Comparison of ENCODE assay signal across 15 cellular contexts in genomic region chr9:89844075-89844474, GRCh38.
A peak's percentile ranks its signal among the peaks of the same experiment; 100 is the strongest.
DNase-seq lines count a peak whose midpoint lies in the region; ATAC-seq and TF ChIP-seq lines count a peak whose summit lies in the region.
"Had no signal": no experiment of that assay in that cellular context is flagged by ENCODE, and none has a peak within 500 bp of the region (broad histone marks: within the 10 kb centered on the region; RNA-seq: fewer than 3 reads in every experiment).

No MANE protein-coding gene starts in this region.

- H3K36me3 ChIP-seq in hepatocyte (replicated peaks; ENCODE audit: insufficient read depth, low read depth), result no peaks in the 10 kb centered on the region
- no peaks in the 10 kb centered on the region for H3K36me3 ChIP-seq in lung (ENCODE audit: control insufficient read depth in 2 of 2, insufficient read depth in 2 of 2, low read length in 2 of 2)
- H3K36me3 ChIP-seq in upper lobe of left lung, result no peaks in the 10 kb centered on the region

- H3K79me2 ChIP-seq in hepatocyte, result no peaks in the 10 kb centered on the region

- no peaks in the 10 kb centered on the region for H3K4me1 Mint-ChIP-seq in activated CD8-positive, alpha-beta memory T cell treated with anti-CD3 and anti-CD28 coated beads, Interleukin-2, amount 10 ng/mL, durations not matched to agents 7 days and 5 days
- H3K4me1 Mint-ChIP-seq in activated T-cell treated with anti-CD3 and anti-CD28 coated beads, Interleukin-2, amount 50 U/mL, for 4 hours (ENCODE audit: low read depth), result no peaks in the 10 kb centered on the region
- H3K4me1 Mint-ChIP-seq: IgD-negative memory B cell had no signal

- peaks cover 25% of the 10 kb centered on the region for H3K27me3 Mint-ChIP-seq in activated CD8-positive, alpha-beta memory T cell treated with anti-CD3 and anti-CD28 coated beads, Interleukin-2, amount 10 ng/mL, durations not matched to agents 7 days and 5 days
- peaks cover 2% of the 10 kb centered on the region for H3K27me3 Mint-ChIP-seq in activated T-cell treated with anti-CD3 and anti-CD28 coated beads, Interleukin-2, amount 50 U/mL, for 4 hours (ENCODE audit: low read depth)

- no peak for ATAC-seq in activated CD8-positive, alpha-beta memory T cell treated with anti-CD3 and anti-CD28 coated beads, Interleukin-2, amount 10 ng/mL, durations not matched to agents 7 days and 5 days
- ATAC-seq in lung (ENCODE audit: insufficient read depth, low FRiP score), result peak; percentile 39
- ATAC-seq in upper lobe of left lung (ENCODE audit: low FRiP score in 2 of 2), result no peak
- ATAC-seq in activated T-cell treated with anti-CD3 and anti-CD28 coated beads, Interleukin-2, amount 50 U/mL, for 4 hours, result no peak
- no peak for ATAC-seq in activated naive CD4-positive, alpha-beta T cell treated with anti-CD3 and anti-CD28 coated beads, Interleukin-2, amount 50 U/mL, for 72 hours

- H3K27me3 ChIP-seq in hepatocyte (no peaks in the 10 kb centered on the region), lung (ENCODE audit: control insufficient read depth, insufficient read depth) (no peaks in the 10 kb centered on the region), upper lobe of left lung (no peaks in the 10 kb centered on the region)

- H3K27ac Mint-ChIP-seq in activated CD8-positive, alpha-beta memory T cell treated with anti-CD3 and anti-CD28 coated beads, Interleukin-2, amount 10 ng/mL, durations not matched to agents 7 days and 5 days, result no peak overlapping the region
- no peak overlapping the region for H3K27ac Mint-ChIP-seq in activated naive CD4-positive, alpha-beta T cell treated with anti-CD3 and anti-CD28 coated beads, Interleukin-2, amount 50 U/mL, for 72 hours
- H3K27ac Mint-ChIP-seq: CD14-positive monocyte, IgD-negative memory B cell had no signal

- TF ChIP-seq POLR2A in upper lobe of left lung (IDR thresholded peaks at IDR 0.05), result no peak

- no peaks in the 10 kb centered on the region for H3K36me3 Mint-ChIP-seq in activated CD8-positive, alpha-beta memory T cell treated with anti-CD3 and anti-CD28 coated beads, Interleukin-2, amount 10 ng/mL, durations not matched to agents 7 days and 5 days
- H3K36me3 Mint-ChIP-seq in activated T-cell treated with anti-CD3 and anti-CD28 coated beads, Interleukin-2, amount 50 U/mL, for 4 hours (ENCODE audit: insufficient read depth), result no peaks in the 10 kb centered on the region
- H3K36me3 Mint-ChIP-seq in activated naive CD4-positive, alpha-beta T cell treated with anti-CD3 and anti-CD28 coated beads, Interleukin-2, amount 50 U/mL, for 72 hours, result no peaks in the 10 kb centered on the region
- H3K36me3 Mint-ChIP-seq: CD14-positive monocyte, IgD-negative memory B cell had no signal

- peak; percentile 22 for DNase-seq in activated CD8-positive, alpha-beta memory T cell treated with anti-CD3 and anti-CD28 coated beads, Interleukin-2, amount 10 ng/mL, durations not matched to agents 7 days and 5 days
- no peak for DNase-seq in activated CD8-positive, alpha-beta memory T cell treated with anti-CD3 and anti-CD28 coated beads, Interleukin-2, amount 50 U/mL, for 48 hours
- DNase-seq in hepatocyte (ENCODE audit: low spot score) (no peak), lung (ENCODE audit: low spot score) (no peak), upper lobe of left lung (peak in 1 of 2 donors; percentile 59)
- no peak for DNase-seq in activated T-cell treated with anti-CD3 and anti-CD28 coated beads, Interleukin-2, amount 50 U/mL, for 4 hours
- no peak for DNase-seq in activated CD4-positive, alpha-beta T cell treated with anti-CD3 and anti-CD28 coated beads, Interleukin-2, amount 50 U/mL, for 4 hours
- no peak for DNase-seq in activated naive CD4-positive, alpha-beta T cell treated with anti-CD3 and anti-CD28 coated beads, Interleukin-2, amount 50 U/mL, for 72 hours (ENCODE audit: low spot score in 2 of 2)
- DNase-seq: EL, NCI-H1417 treated with DMSO at 0.1 percent for 48 hours, NCI-H446 treated with DMSO at 0.1 percent for 48 hours, SHP77 treated with DMSO at 0.1 percent for 48 hours had no signal

- no peak overlapping the region for H3K4me3 Mint-ChIP-seq in activated CD8-positive, alpha-beta memory T cell treated with anti-CD3 and anti-CD28 coated beads, Interleukin-2, amount 10 ng/mL, durations not matched to agents 7 days and 5 days
- H3K4me3 Mint-ChIP-seq in activated T-cell treated with anti-CD3 and anti-CD28 coated beads, Interleukin-2, amount 50 U/mL, for 4 hours, result no peak overlapping the region
- H3K4me3 Mint-ChIP-seq: CD14-positive monocyte had no signal

- CTCF ChIA-PET in activated CD8-positive, alpha-beta memory T cell treated with anti-CD3 and anti-CD28 coated beads, Interleukin-2, amount 10 ng/mL, durations not matched to agents 7 days and 5 days (lab: Charles Lee), result no interaction called here

- no peaks in the 10 kb centered on the region for H3K9me2 ChIP-seq in hepatocyte (replicated peaks; ENCODE audit: insufficient read depth)

- H3K9me3 ChIP-seq in hepatocyte (ENCODE audit: low read depth), result no peaks in the 10 kb centered on the region
- peaks cover 0 to 3% of the 10 kb centered on the region in 2 donors for H3K9me3 ChIP-seq in lung (ENCODE audit: control insufficient read depth in 2 of 2, insufficient read depth in 1 of 2, low read length in 1 of 2)
- no peaks in the 10 kb centered on the region for H3K9me3 ChIP-seq in upper lobe of left lung

- H3K27ac ChIP-seq in hepatocyte (peak overlapping the region; percentile 3), lung (ENCODE audit: low read depth in 1 of 2, low read length in 1 of 2) (peak overlapping the region in 1 of 2 donors; percentile 87), upper lobe of left lung (peak overlapping the region; percentile 40 to 77 (median 68))
- H3K27ac ChIP-seq: RWPE1 had no signal

- no peak for TF ChIP-seq EP300 in upper lobe of left lung (IDR thresholded peaks at IDR 0.05)

- no peak for TF ChIP-seq CTCF in hepatocyte (IDR thresholded peaks at IDR 0.05; ENCODE audit: poor library complexity)
- no peak for TF ChIP-seq CTCF in lung (IDR thresholded peaks at IDR 0.05; ENCODE audit: control extremely low read depth, extremely low read depth)
- TF ChIP-seq CTCF in upper lobe of left lung (IDR thresholded peaks at IDR 0.05), result no peak

- no peaks in the 10 kb centered on the region for H4K20me1 ChIP-seq in hepatocyte (ENCODE audit: insufficient read depth, poor library complexity, severe bottlenecking)

- H2AFZ ChIP-seq in hepatocyte, result no peak overlapping the region

- no peaks in the 10 kb centered on the region for H3K9me3 Mint-ChIP-seq in activated CD8-positive, alpha-beta memory T cell treated with anti-CD3 and anti-CD28 coated beads, Interleukin-2, amount 10 ng/mL, durations not matched to agents 7 days and 5 days (ENCODE audit: low read depth)
- H3K9me3 Mint-ChIP-seq in activated T-cell treated with anti-CD3 and anti-CD28 coated beads, Interleukin-2, amount 50 U/mL, for 4 hours, result no peaks in the 10 kb centered on the region
- no peaks in the 10 kb centered on the region for H3K9me3 Mint-ChIP-seq in activated naive CD4-positive, alpha-beta T cell treated with anti-CD3 and anti-CD28 coated beads, Interleukin-2, amount 50 U/mL, for 72 hours
- H3K9me3 Mint-ChIP-seq: CD14-positive monocyte, IgD-negative memory B cell had no signal

- H3K4me1 ChIP-seq in hepatocyte (ENCODE audit: insufficient read depth), result peaks cover 16% of the 10 kb centered on the region
- H3K4me1 ChIP-seq in lung (ENCODE audit: control insufficient read depth in 2 of 2, insufficient read depth in 2 of 2, low read length in 2 of 2), result peaks cover 0 to 24% of the 10 kb centered on the region in 2 donors
- H3K4me1 ChIP-seq in upper lobe of left lung, result peaks cover 19 to 56% (median 28%) of the 10 kb centered on the region in 4 donors

- H3K4me2 ChIP-seq in hepatocyte, result no peak overlapping the region

- 92% methylated on average over 5 of the region's 5 CpGs for WGBS in hepatocyte (ENCODE audit: low lambda C conversion rate, missing lambda C conversion rate)
- WGBS in lung, 2 donors, result 69 to 90% methylated on average over 5 of the region's 5 CpGs
- 78 to 87% methylated on average over 5 of the region's 5 CpGs for WGBS in upper lobe of left lung, 2 donors

- H3K4me3 ChIP-seq in hepatocyte, result no peak overlapping the region
- no peak overlapping the region for H3K4me3 ChIP-seq in lung
- H3K4me3 ChIP-seq in upper lobe of left lung, result no peak overlapping the region
